ENCODE assay signal across 21 cellular contexts in genomic region chr4:10028910-10029309, GRCh38. TPM values are rescaled to one million over a fixed set of nuclear protein-coding genes. Genes with fewer than 3 reads are reported as not detected.
DNase-seq lines count a peak whose midpoint lies in the region; ATAC-seq, FAIRE-seq and TF ChIP-seq lines count a peak whose summit lies in the region.
"Had no signal": no experiment of that assay in that cellular context is flagged by ENCODE, and none has a peak within 500 bp of the region (broad histone marks: within the 10 kb centered on the region; RNA-seq: fewer than 3 reads in every experiment).

No MANE protein-coding gene starts in this region.

- H3K27ac ChIP-seq in K562 (ENCODE audit: extremely low read depth, low read depth, low read length): no peak overlapping the region
- H3K27ac ChIP-seq: hepatocyte, parathyroid adenoma, right lobe of liver, tibial artery had no signal

- H2AFZ ChIP-seq in K562 (ENCODE audit: low read depth, low read length): no peak overlapping the region
- H2AFZ ChIP-seq: hepatocyte, parathyroid adenoma had no signal

- H3K4me2 ChIP-seq in K562 (ENCODE audit: insufficient read depth, low read length): no peak overlapping the region
- H3K4me2 ChIP-seq: hepatocyte had no signal

- H3K27me3 ChIP-seq in Caco-2 (replicated peaks; ENCODE audit: control insufficient read depth, insufficient read depth, low read length) (no peaks in the 10 kb centered on the region), K562 (ENCODE audit: control insufficient read depth in 2 of 2, insufficient read depth in 2 of 2, low read length in 2 of 2) (peaks cover 4 to 46% of the 10 kb centered on the region in 2 experiments; a peak in 4 of 5 replicates)
- H3K27me3 ChIP-seq: hepatocyte, right lobe of liver, tibial artery had no signal

- TF ChIP-seq EP300 in K562 (IDR thresholded peaks at IDR 0.05; ENCODE audit: low read length): no peak

- TF ChIP-seq RAD21 in K562 (CRISPR knock-in tag; conservative IDR thresholded peaks at IDR 0.05 in 1 of 2, IDR thresholded peaks at IDR 0.05 in 1 of 2): no peak

- H3K27ac Mint-ChIP-seq in Caco-2 (ENCODE audit: unreplicated experiment): peak overlapping the region; percentile 30
- no peak overlapping the region for H3K27ac Mint-ChIP-seq in effector memory CD8-positive, alpha-beta T cell
- H3K27ac Mint-ChIP-seq: activated CD4-positive, alpha-beta memory T cell treated with anti-CD3 and anti-CD28 coated beads, Interleukin-2, amount 10 ng/mL, durations not matched to agents 7 days and 5 days; nephron progenitor cell had no signal

- H3K27me3 Mint-ChIP-seq in Caco-2 (ENCODE audit: insufficient read depth, unreplicated experiment): no peaks in the 10 kb centered on the region
- H3K27me3 Mint-ChIP-seq in effector memory CD8-positive, alpha-beta T cell: peaks cover 12 to 67% of the 10 kb centered on the region in 2 donors

- no peaks in the 10 kb centered on the region for H3K9me3 Mint-ChIP-seq in Caco-2 (ENCODE audit: unreplicated experiment)
- H3K9me3 Mint-ChIP-seq in effector memory CD8-positive, alpha-beta T cell: no peaks in the 10 kb centered on the region
- H3K9me3 Mint-ChIP-seq: activated CD4-positive, alpha-beta memory T cell treated with anti-CD3 and anti-CD28 coated beads, Interleukin-2, amount 10 ng/mL, durations not matched to agents 7 days and 5 days; CD14-positive monocyte; stimulated activated naive CD8-positive, alpha-beta T cell treated with anti-CD3 and anti-CD28 coated beads, Interleukin-15, amount 100 ng/mL, for 72 hours had no signal

- peak; percentile 41 to 57 for DNase-seq in Caco-2
- peak; percentile 35 for DNase-seq in LoVo (ENCODE audit: low spot score)
- DNase-seq in K562 (ENCODE audit: extremely low read depth in 1 of 4, low spot score in 3 of 4): peak in 1 of 4 experiments; percentile 24
- DNase-seq in mucosa of descending colon: no peak
- no peak for DNase-seq in activated naive CD4-positive, alpha-beta T cell treated with Interleukin-2 at 50 U/mL for 16 hours
- DNase-seq in effector memory CD8-positive, alpha-beta T cell: no peak
- DNase-seq in sciatic nerve (ENCODE audit: low spot score): no peak
- DNase-seq in RKO (ENCODE audit: low spot score): no peak
- DNase-seq: activated CD4-positive, alpha-beta memory T cell treated with anti-CD3 and anti-CD28 coated beads, Interleukin-2, amount 10 ng/mL, durations not matched to agents 7 days and 5 days; foreskin melanocyte; NCI-H1694 treated with DMSO at 0.1 percent for 48 hours; nephron progenitor cell; OCI-M1; right lobe of liver; SHP77 treated with DMSO at 0.1 percent for 48 hours; stimulated activated naive CD8-positive, alpha-beta T cell treated with anti-CD3 and anti-CD28 coated beads, Interleukin-15, amount 100 ng/mL, for 72 hours; SW 1271; tibial artery had no signal

- no peaks in the 10 kb centered on the region for H3K36me3 Mint-ChIP-seq in Caco-2 (ENCODE audit: insufficient read depth, unreplicated experiment)
- peaks cover 4% of the 10 kb centered on the region for H3K36me3 Mint-ChIP-seq in effector memory CD8-positive, alpha-beta T cell (ENCODE audit: insufficient read depth)

- H3K9ac ChIP-seq in K562 (ENCODE audit: insufficient read depth in 1 of 2, low read depth in 2 of 2, low read length in 2 of 2): no peak overlapping the region
- H3K9ac ChIP-seq: parathyroid adenoma had no signal

- H3K4me3 ChIP-seq in Caco-2 (ENCODE audit: low read depth, low read length) (no peak overlapping the region), K562 (no peak overlapping the region), mucosa of descending colon (no peak overlapping the region)
- H3K4me3 ChIP-seq: hepatocyte, right lobe of liver, tibial artery had no signal

- ATAC-seq in K562 (peak; percentile 60), mucosa of descending colon (peak; percentile 36), sciatic nerve (no peak)
- ATAC-seq in effector memory CD8-positive, alpha-beta T cell (replicated peaks): no peak
- ATAC-seq: stimulated activated naive CD8-positive, alpha-beta T cell treated with anti-CD3 and anti-CD28 coated beads, Interleukin-15, amount 100 ng/mL, for 72 hours had no signal

- intact Hi-C loops in Caco-2 (cut with micrococcal nuclease; ENCODE audit: unreplicated experiment) (loop anchor here (2.0 kb wide), 1 partner anchor 16 kb away; no protein-coding TSS in a partner anchor), K562 (cut with micrococcal nuclease) (no loop called here), mucosa of descending colon (cut with DNase I, micrococcal nuclease) (no loop called here), sciatic nerve (cut with DNase I) (no loop called here)

- no peaks in the 10 kb centered on the region for H3K9me3 ChIP-seq in Caco-2
- no peaks in the 10 kb centered on the region for H3K9me3 ChIP-seq in K562 (replicated peaks; ENCODE audit: control insufficient read depth, insufficient read depth, low read depth, low read length)
- no peaks in the 10 kb centered on the region for H3K9me3 ChIP-seq in mucosa of descending colon
- H3K9me3 ChIP-seq: right lobe of liver, tibial artery had no signal

- H3K4me1 Mint-ChIP-seq in Caco-2 (ENCODE audit: low read depth, unreplicated experiment): peaks cover 41% of the 10 kb centered on the region
- peaks cover 5 to 7% of the 10 kb centered on the region in 2 donors for H3K4me1 Mint-ChIP-seq in effector memory CD8-positive, alpha-beta T cell (ENCODE audit: low read depth in 2 of 2)

- H4K20me1 ChIP-seq in K562 (replicated peaks; ENCODE audit: control insufficient read depth, insufficient read depth, low read length): no peaks in the 10 kb centered on the region; the same call in 1 of the 2 replicates

- TF ChIP-seq CTCF in Caco-2 (IDR thresholded peaks at IDR 0.05; ENCODE audit: insufficient read depth in 1 of 2, low read depth in 1 of 2, low read length in 1 of 2, severe bottlenecking in 1 of 2, unreplicated experiment in 1 of 2) (no peak), K562 (IDR thresholded peaks at IDR 0.05 in 2 of 3, conservative IDR thresholded peaks at IDR 0.05 in 1 of 3; ENCODE audit: insufficient read depth in 2 of 3, low read depth in 1 of 3, low read length in 3 of 3) (no peak), mucosa of descending colon (IDR thresholded peaks at IDR 0.05) (no peak)

- no peaks in the 10 kb centered on the region for H3K9me1 ChIP-seq in K562 (ENCODE audit: control insufficient read depth, insufficient read depth, low read length)

- H3K4me1 ChIP-seq in Caco-2 (peaks cover 47% of the 10 kb centered on the region), K562 (replicated peaks in 1 of 2; ENCODE audit: control insufficient read depth in 2 of 2, insufficient read depth in 2 of 2, low read length in 2 of 2) (peaks cover 7 to 14% of the 10 kb centered on the region in 2 experiments; a peak in 4 of 5 replicates), mucosa of descending colon (ENCODE audit: low read depth) (no peaks in the 10 kb centered on the region)

- POLR2A ChIA-PET in Caco-2 (lab: Charles Lee): no interaction called here
- POLR2A ChIA-PET in K562 (lab: Yijun Ruan, JAX): interaction anchor here (1.0 to 1.6 kb wide), 2 partner anchors 35 to 39 kb away, joined by 3 read pairs; no protein-coding TSS in a partner anchor

- in situ Hi-C loops in K562 (cut with MboI): no loop called here

- 0% methylated on average over 4 of the region's 4 CpGs for WGBS in K562 (ENCODE audit: insufficient coverage, low coverage, missing lambda C conversion rate)

- FAIRE-seq in K562 (lab: Jason Lieb, UNC): peak; percentile 51

- H3K79me2 ChIP-seq in K562 (ENCODE audit: control insufficient read depth, insufficient read depth, low read length): no peaks in the 10 kb centered on the region
- H3K79me2 ChIP-seq: hepatocyte, parathyroid adenoma had no signal

- CTCF ChIA-PET in Caco-2 (lab: Charles Lee): no interaction called here
- CTCF ChIA-PET in K562 (lab: Yijun Ruan, JAX; ENCODE audit: low intra/inter-chr PET ratio): no interaction called here

- no peak for TF ChIP-seq POLR2A in K562 (conservative IDR thresholded peaks at IDR 0.05)

- no peaks in the 10 kb centered on the region for H3K36me3 ChIP-seq in Caco-2 (ENCODE audit: control insufficient read depth, insufficient read depth, low read length)
- H3K36me3 ChIP-seq in K562 (ENCODE audit: control insufficient read depth, insufficient read depth, low read length): no peaks in the 10 kb centered on the region
- no peaks in the 10 kb centered on the region for H3K36me3 ChIP-seq in mucosa of descending colon (ENCODE audit: low read depth)
- H3K36me3 ChIP-seq: right lobe of liver, tibial artery had no signal

- BruUV-seq in Caco-2 (replicated peaks; lab: Mats Ljungman, UMichigan): no TSS peak
- BruUV-seq in K562 (replicated peaks; lab: Mats Ljungman, UMichigan): no TSS peak

- no peak overlapping the region for H3K4me3 Mint-ChIP-seq in Caco-2 (ENCODE audit: unreplicated experiment)
- no peak overlapping the region for H3K4me3 Mint-ChIP-seq in effector memory CD8-positive, alpha-beta T cell
- H3K4me3 Mint-ChIP-seq: activated CD4-positive, alpha-beta memory T cell treated with anti-CD3 and anti-CD28 coated beads, Interleukin-2, amount 10 ng/mL, durations not matched to agents 7 days and 5 days; CD14-positive monocyte; nephron progenitor cell; stimulated activated naive CD8-positive, alpha-beta T cell treated with anti-CD3 and anti-CD28 coated beads, Interleukin-15, amount 100 ng/mL, for 72 hours had no signal

RNA-seq across cellular contexts. Expression of gene SLC2A9, which starts 7.6 kb away (rescaled TPM):
- 17.5 and 21.0 TPM in 2 replicates for total RNA-seq in Caco-2 (2022)
- 0.53 and 2.7 TPM in 2 replicates for total RNA-seq in K562 (2011; cell fraction: chromatin; rRNA removed; ENCODE audit: low replicate concordance)
- total RNA-seq in K562 (2011; cell fraction: nucleolus; rRNA removed): 1.2 and 1.8 TPM in 2 replicates
- 0.88 and 2.0 TPM in 2 replicates for total RNA-seq in K562 (2011; cell fraction: nucleoplasm; rRNA removed)
- 0.57 and 1.3 TPM in 2 replicates for total RNA-seq in K562 (2014; rRNA removed)
- total RNA-seq in K562 (2014; rRNA removed; fragmentation: Illumina TruSeq; extraction: Trizol): 0.15 and 0.51 TPM in 2 replicates
- total RNA-seq in K562 (2015; rRNA removed; fragmentation: Illumina TruSeq; extraction: Trizol): 0.23 and 0.36 TPM in 2 replicates
- total RNA-seq in K562 (2021): 0.49 and 0.60 TPM in 2 replicates
- 0.31 and 0.52 TPM in 2 replicates for polyA plus RNA-seq in K562 (2011; rRNA removed)
- 0.24 and 0.30 TPM in 2 replicates for polyA plus RNA-seq in K562 (2011; cell fraction: cytosol; rRNA removed)
- 0.70 and 1.9 TPM in 2 replicates for polyA plus RNA-seq in K562 (2011; cell fraction: nucleus; rRNA removed)
- 0.76 and 0.96 TPM in 2 replicates for polyA plus RNA-seq in K562 (2012)
- polyA plus RNA-seq in K562 (2014; fragmentation: Illumina TruSeq; extraction: Trizol): 0.37 and 0.86 TPM in 2 replicates
- under 1 TPM; 0.76 to 0.79 TPM for polyA plus RNA-seq in K562 (2014; fragmentation: Nextera tagmentation; extraction: Ambion mirVana)
- polyA plus RNA-seq in K562 (2014; rRNA removed): 0.78 and 1.9 TPM in 2 replicates
- polyA minus RNA-seq in K562 (2011; rRNA and poly(A)+ RNA removed): 0.25 and 0.33 TPM in 2 replicates
- polyA minus RNA-seq in K562 (2011; cell fraction: cytosol; rRNA and poly(A)+ RNA removed): not detected in 2 replicates
- polyA minus RNA-seq in K562 (2011; cell fraction: nucleus; rRNA and poly(A)+ RNA removed): 2.6 TPM in 2 replicates
- total RNA-seq in mucosa of descending colon: 1 to 10 TPM; 4.8 to 8.9 (median 8.1) TPM
- 7.4 TPM for total RNA-seq in sciatic nerve

Comparison
In these comparisons a context has a peak if more than half of its experiments do, and no peak if none do; other contexts are left out.
1. DNase-seq: peak in Caco-2 (2 of 2) and LoVo (single experiment); none in mucosa of descending colon (0 of 3), activated naive CD4-positive, alpha-beta T cell treated with Interleukin-2 at 50 U/mL for 16 hours (single experiment), effector memory CD8-positive, alpha-beta T cell (0 of 3), sciatic nerve (single experiment) and RKO (single experiment).
2. ATAC-seq: peak in K562 (single experiment) and mucosa of descending colon (single experiment); none in effector memory CD8-positive, alpha-beta T cell (single experiment) and sciatic nerve (single experiment).